8 cellular contexts compared by ENCODE assay signal in genomic region chr1:18950415-18951026, GRCh38. TPM values are rescaled to one million over a fixed set of nuclear protein-coding genes. Genes with fewer than 3 reads are reported as not detected.
DNase-seq lines count a peak whose midpoint lies in the region; ATAC-seq, FAIRE-seq and TF ChIP-seq lines count a peak whose summit lies in the region.

No MANE protein-coding gene starts in this region.

- no peaks in the 10 kb centered on the region for H3K9me3 ChIP-seq in esophagus (ENCODE audit: control insufficient read depth in 2 of 2, insufficient read depth in 1 of 2, low read depth in 1 of 2, low read length in 1 of 2)
- H3K9me3 ChIP-seq in pancreas, result no peaks in the 10 kb centered on the region

- H3K4me3 ChIP-seq in esophagus (ENCODE audit: low read depth in 1 of 2, low read length in 2 of 2), result peak overlapping the region in 1 of 2 donors; percentile 39
- peak overlapping the region in 2 of 4 donors; percentile 12 to 13 for H3K4me3 ChIP-seq in pancreas

- 28 to 33% methylated on average over 19 of the region's 19 CpGs for WGBS in esophagus, 2 donors
- WGBS in pancreas, 2 donors, result 50 to 55% methylated on average over 19 of the region's 19 CpGs

- H3K4me1 Mint-ChIP-seq in T-helper 1 cell treated with Interleukin-12 subunit alpha and Interleukin-12 subunit beta and Interleukin-4 antibody, amounts not matched to agents 30 μg/mL and 1 μg/mL, for 36 hours (ENCODE audit: low read depth), result peaks cover 83% of the 10 kb centered on the region

- in situ Hi-C loops in KBM-7 (cut with MboI; ENCODE audit: low pct_unique_long_range_greater_than_20kb, low sequenced_read_pairs), result no loop called here

- DNase-seq in EH (ENCODE audit: low read depth) (peak; percentile 61), pancreas (peak in 1 of 6 donors; percentile 29), dedifferentiated amniotic fluid mesenchymal stem cell (ENCODE audit: extremely low spot score) (no peak), DMS 273 treated with DMSO at 0.1 percent for 48 hours (lab: John Stamatoyannopoulos, UW) (no peak), KBM-7 (no peak)

- no peaks in the 10 kb centered on the region for H3K9me3 Mint-ChIP-seq in T-helper 1 cell treated with Interleukin-12 subunit alpha and Interleukin-12 subunit beta and Interleukin-4 antibody, amounts not matched to agents 30 μg/mL and 1 μg/mL, for 36 hours

- intact Hi-C loops in pancreas (cut with DNase I), result loop anchor here in 1 of 3 donors (10.0 kb wide), 1 partner anchor 46 kb away; the partner anchor contains the start of gene ALDH4A1

- no peak for TF ChIP-seq CTCF in pancreas (IDR thresholded peaks at IDR 0.05)

- ATAC-seq in pancreas (peak in 1 of 4 donors; percentile 2), GM21381 (IDR thresholded peaks at IDR 0.05; ENCODE audit: unreplicated experiment) (no peak)

- peaks cover 6% of the 10 kb centered on the region for H3K27me3 Mint-ChIP-seq in T-helper 1 cell treated with Interleukin-12 subunit alpha and Interleukin-12 subunit beta and Interleukin-4 antibody, amounts not matched to agents 30 μg/mL and 1 μg/mL, for 36 hours (ENCODE audit: low read depth)

- H3K36me3 ChIP-seq in esophagus (ENCODE audit: control insufficient read depth in 2 of 2, insufficient read depth in 2 of 2, low read length in 1 of 2) (peaks cover 0 to 3% of the 10 kb centered on the region in 2 donors), pancreas (no peaks in the 10 kb centered on the region)

- peak overlapping the region; percentile 84 for H3K4me3 Mint-ChIP-seq in T-helper 1 cell treated with Interleukin-12 subunit alpha and Interleukin-12 subunit beta and Interleukin-4 antibody, amounts not matched to agents 30 μg/mL and 1 μg/mL, for 36 hours

- peaks cover 14% of the 10 kb centered on the region for H3K36me3 Mint-ChIP-seq in T-helper 1 cell treated with Interleukin-12 subunit alpha and Interleukin-12 subunit beta and Interleukin-4 antibody, amounts not matched to agents 30 μg/mL and 1 μg/mL, for 36 hours (ENCODE audit: low read depth)

- peaks cover 25 to 34% of the 10 kb centered on the region in 2 donors for H3K4me1 ChIP-seq in esophagus (ENCODE audit: control insufficient read depth in 2 of 2, insufficient read depth in 2 of 2, low read length in 1 of 2)
- peaks cover 22 to 73% (median 25%) of the 10 kb centered on the region in 3 donors for H3K4me1 ChIP-seq in pancreas

- FAIRE-seq in pancreas (lab: Jason Lieb, UNC), result no peak

- peak overlapping the region; percentile 99 for H3K27ac Mint-ChIP-seq in T-helper 1 cell treated with Interleukin-12 subunit alpha and Interleukin-12 subunit beta and Interleukin-4 antibody, amounts not matched to agents 30 μg/mL and 1 μg/mL, for 36 hours

- peak overlapping the region; percentile 60 to 93 for H3K27ac ChIP-seq in esophagus (ENCODE audit: low read depth in 2 of 2, low read length in 1 of 2)
- H3K27ac ChIP-seq in pancreas, result peak overlapping the region; percentile 48 to 78 (median 60)

- no peaks in the 10 kb centered on the region for H3K27me3 ChIP-seq in esophagus (ENCODE audit: control insufficient read depth in 1 of 2, insufficient read depth in 2 of 2, low read length in 2 of 2)
- H3K27me3 ChIP-seq in pancreas, result no peaks in the 10 kb centered on the region

RNA-seq across cellular contexts. Expression of gene IFFO2, which starts 6.0 kb away (rescaled TPM):
- polyA plus RNA-seq in esophagus (10 to 100 TPM; 28.7 to 51.9 TPM), pancreas (10 to 100 TPM; 13.9 to 14.0 TPM)
- 10 to 100 TPM; 23.0 to 38.4 (median 26.4) TPM for total RNA-seq in pancreas

RNA-seq across cellular contexts. Expression of gene ALDH4A1, which starts 48.2 kb away (rescaled TPM):
- polyA plus RNA-seq in esophagus (10 to 100 TPM; 34.7 to 39.6 TPM), pancreas (1 to 10 TPM; 6.0 to 7.6 TPM)
- total RNA-seq in pancreas, result 1 to 10 TPM; 1.4 to 5.9 (median 3.5) TPM

Comparison
In these comparisons a context has a peak if more than half of its experiments do, and no peak if none do; other contexts are left out.
1. RNA of gene ALDH4A1, which starts 48.2 kb away (polyA plus RNA-seq): 34.7 to 39.6 TPM in esophagus; 6.0 to 7.6 TPM in pancreas; every median in the first group is over 4 times any median in the second.